In the genomic region with DNA sequence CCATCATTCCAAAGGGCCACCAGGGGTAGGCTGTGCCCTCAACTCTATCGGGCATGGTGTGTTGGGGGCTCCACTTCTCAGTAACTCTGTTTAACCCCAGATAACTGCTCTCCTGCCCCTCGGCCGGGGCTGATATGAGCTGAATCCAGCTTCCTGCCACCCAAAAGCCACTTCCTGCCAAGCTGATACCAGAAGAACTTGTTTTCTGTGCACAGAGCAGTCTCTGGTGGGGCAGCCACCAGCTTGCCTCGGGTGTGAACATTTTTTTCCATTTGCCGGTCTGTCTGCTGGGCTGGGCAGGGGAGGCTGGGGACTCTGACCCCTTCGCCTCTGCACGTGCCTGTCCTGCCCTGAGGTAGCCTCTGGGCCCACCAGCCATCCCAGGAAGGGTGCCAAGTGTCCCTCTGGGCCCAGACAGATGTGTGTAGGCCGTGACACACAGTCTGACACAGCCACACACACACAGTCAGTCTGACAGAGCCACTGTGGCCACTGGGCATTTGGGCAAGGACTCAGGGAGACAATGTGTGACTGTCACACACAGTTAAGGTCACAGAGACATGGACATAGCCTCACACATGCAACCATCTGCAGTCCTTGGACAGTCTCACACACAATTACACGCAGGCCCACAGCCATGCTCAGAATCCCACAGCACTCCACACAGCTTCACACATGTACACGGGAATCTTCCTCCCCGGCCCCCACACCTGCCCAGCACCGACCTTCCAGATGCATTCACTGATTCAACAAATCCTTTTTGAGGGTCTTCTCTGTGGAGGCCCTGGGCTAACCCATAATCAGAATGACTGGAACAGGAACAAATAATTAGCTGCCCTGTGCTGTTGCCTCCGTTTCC, we compare ENCODE assay signal across 1 cellular context.
TF ChIP-seq lines count a peak whose summit lies in the region.

No MANE protein-coding gene starts in this region.

TF ChIP-seq in GM23338, 12 proteins besides CTCF, POLR2A, EP300 and RAD21 (continued from another document):
- TF ChIP-seq, protein P1, sequence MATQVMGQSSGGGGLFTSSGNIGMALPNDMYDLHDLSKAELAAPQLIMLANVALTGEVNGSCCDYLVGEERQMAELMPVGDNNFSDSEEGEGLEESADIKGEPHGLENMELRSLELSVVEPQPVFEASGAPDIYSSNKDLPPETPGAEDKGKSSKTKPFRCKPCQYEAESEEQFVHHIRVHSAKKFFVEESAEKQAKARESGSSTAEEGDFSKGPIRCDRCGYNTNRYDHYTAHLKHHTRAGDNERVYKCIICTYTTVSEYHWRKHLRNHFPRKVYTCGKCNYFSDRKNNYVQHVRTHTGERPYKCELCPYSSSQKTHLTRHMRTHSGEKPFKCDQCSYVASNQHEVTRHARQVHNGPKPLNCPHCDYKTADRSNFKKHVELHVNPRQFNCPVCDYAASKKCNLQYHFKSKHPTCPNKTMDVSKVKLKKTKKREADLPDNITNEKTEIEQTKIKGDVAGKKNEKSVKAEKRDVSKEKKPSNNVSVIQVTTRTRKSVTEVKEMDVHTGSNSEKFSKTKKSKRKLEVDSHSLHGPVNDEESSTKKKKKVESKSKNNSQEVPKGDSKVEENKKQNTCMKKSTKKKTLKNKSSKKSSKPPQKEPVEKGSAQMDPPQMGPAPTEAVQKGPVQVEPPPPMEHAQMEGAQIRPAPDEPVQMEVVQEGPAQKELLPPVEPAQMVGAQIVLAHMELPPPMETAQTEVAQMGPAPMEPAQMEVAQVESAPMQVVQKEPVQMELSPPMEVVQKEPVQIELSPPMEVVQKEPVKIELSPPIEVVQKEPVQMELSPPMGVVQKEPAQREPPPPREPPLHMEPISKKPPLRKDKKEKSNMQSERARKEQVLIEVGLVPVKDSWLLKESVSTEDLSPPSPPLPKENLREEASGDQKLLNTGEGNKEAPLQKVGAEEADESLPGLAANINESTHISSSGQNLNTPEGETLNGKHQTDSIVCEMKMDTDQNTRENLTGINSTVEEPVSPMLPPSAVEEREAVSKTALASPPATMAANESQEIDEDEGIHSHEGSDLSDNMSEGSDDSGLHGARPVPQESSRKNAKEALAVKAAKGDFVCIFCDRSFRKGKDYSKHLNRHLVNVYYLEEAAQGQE (IDR thresholded peaks at IDR 0.05; ENCODE audit: unreplicated experiment): no peak
- TF ChIP-seq NANOG (IDR thresholded peaks at IDR 0.05; ENCODE audit: borderline replicate concordance) (no peak), STAT1 (IDR thresholded peaks at IDR 0.05; ENCODE audit: unreplicated experiment) (no peak)
